In the genomic region with DNA sequence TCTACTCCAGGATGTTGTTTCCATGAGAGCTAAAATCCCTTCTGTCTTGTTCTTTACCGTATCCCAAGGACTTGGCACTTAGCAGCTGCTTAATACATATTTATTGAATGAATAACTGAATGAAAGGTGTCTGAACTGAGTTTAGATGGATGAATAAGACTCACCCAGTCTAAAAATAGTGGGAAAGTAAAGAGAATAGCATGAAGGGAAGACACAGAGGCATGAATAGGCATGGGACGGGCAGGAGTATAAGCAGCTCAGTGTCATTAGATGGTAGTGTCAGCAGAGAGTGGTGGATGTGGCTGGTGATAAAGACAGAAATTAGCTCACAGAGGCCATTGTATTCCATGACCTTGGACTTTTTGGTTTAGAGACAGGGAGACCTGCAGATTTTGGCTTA, we compare ENCODE assay signal across 15 cellular contexts. TPM values are rescaled to one million over a fixed set of nuclear protein-coding genes. Genes with fewer than 3 reads are reported as not detected.
DNase-seq lines count a peak whose midpoint lies in the region; ATAC-seq and TF ChIP-seq lines count a peak whose summit lies in the region.
"Had no signal": no experiment of that assay in that cellular context is flagged by ENCODE, and none has a peak within 500 bp of the region (broad histone marks: within the 10 kb centered on the region; RNA-seq: fewer than 3 reads in every experiment).

No MANE protein-coding gene starts in this region.

- ATAC-seq in RWPE2 (ENCODE audit: low read depth) = 0 out of 3 replicates have a peak, but pooled peaks have one; percentile 19
- no peak for ATAC-seq in right cardiac atrium

- H3K27ac ChIP-seq in BLaER1 treated with 17β-estradiol and CSF1 and Interleukin-3, amounts not matched to agents 10 nM and 100 nM = peak overlapping the region in 2 of 11 experiments; percentile 1 to 8; a peak in 1 of 22 replicates
- H3K27ac ChIP-seq in RWPE2 (ENCODE audit: poor library complexity, severe bottlenecking) (no peak overlapping the region), skeletal muscle tissue (ENCODE audit: low read depth, low read length) (peak overlapping the region; percentile 73), prostate gland (no peak overlapping the region), right cardiac atrium (ENCODE audit: low read length) (no peak overlapping the region)
- H3K27ac ChIP-seq: C4-2B had no signal

- peak overlapping the region in 8 of 11 experiments; percentile 14 to 92 (median 72); a peak in 12 of 22 replicates for H3K4me2 ChIP-seq in BLaER1 treated with 17β-estradiol and CSF1 and Interleukin-3, amounts not matched to agents 10 nM and 100 nM

- no peak for TF ChIP-seq POLR2A in prostate gland (IDR thresholded peaks at IDR 0.05)

- H3K9ac ChIP-seq in BLaER1 treated with 17β-estradiol and CSF1 and Interleukin-3, amounts not matched to agents 10 nM and 100 nM = no peak overlapping the region
- H3K9ac ChIP-seq in skeletal muscle tissue (ENCODE audit: low read depth in 1 of 3, low read length in 3 of 3) = peak overlapping the region in 1 of 3 donors; percentile 58

- peaks cover 0 to 60% (median 39%) of the 10 kb centered on the region in 11 experiments; a peak in 16 of 22 replicates for H3K36me3 ChIP-seq in BLaER1 treated with 17β-estradiol and CSF1 and Interleukin-3, amounts not matched to agents 10 nM and 100 nM
- no peaks in the 10 kb centered on the region for H3K36me3 ChIP-seq in RWPE2 (ENCODE audit: low read depth)
- H3K36me3 ChIP-seq in skeletal muscle tissue (ENCODE audit: control insufficient read depth in 3 of 3, insufficient read depth in 3 of 3, low read length in 3 of 3) = no peaks in the 10 kb centered on the region
- H3K36me3 ChIP-seq in prostate gland = no peaks in the 10 kb centered on the region
- H3K36me3 ChIP-seq: HAP-1 had no signal

- H3K9me3 ChIP-seq in BLaER1 treated with 17β-estradiol and CSF1 and Interleukin-3, amounts not matched to agents 10 nM and 100 nM (replicated peaks in 1 of 11) = peaks cover 0 to 14% (median 0%) of the 10 kb centered on the region in 11 experiments; a peak in 9 of 22 replicates
- H3K9me3 ChIP-seq in RWPE2 (ENCODE audit: severe bottlenecking) (no peaks in the 10 kb centered on the region), skeletal muscle tissue (ENCODE audit: control insufficient read depth in 3 of 3, low read length in 3 of 3) (no peaks in the 10 kb centered on the region), prostate gland (no peaks in the 10 kb centered on the region), right cardiac atrium (ENCODE audit: control insufficient read depth, low read length) (no peaks in the 10 kb centered on the region)
- H3K9me3 ChIP-seq: HAP-1 had no signal

- no peaks in the 10 kb centered on the region for H4K20me1 ChIP-seq in BLaER1 treated with 17β-estradiol and CSF1 and Interleukin-3, amounts not matched to agents 10 nM and 100 nM

- 83% methylated on average over 2 of the region's 2 CpGs for WGBS in prostate gland
- WGBS in right cardiac atrium = 82% methylated on average over 2 of the region's 2 CpGs

- no peak overlapping the region for H3K4me3 ChIP-seq in BLaER1 treated with 17β-estradiol and CSF1 and Interleukin-3, amounts not matched to agents 10 nM and 100 nM
- no peak overlapping the region for H3K4me3 ChIP-seq in RWPE2 (ENCODE audit: severe bottlenecking)
- H3K4me3 ChIP-seq in skeletal muscle tissue (ENCODE audit: low read length in 3 of 3) = peak overlapping the region in 2 of 3 donors; percentile 8 to 16
- H3K4me3 ChIP-seq in prostate gland = no peak overlapping the region
- no peak overlapping the region for H3K4me3 ChIP-seq in right cardiac atrium (ENCODE audit: low read length)
- H3K4me3 ChIP-seq: HAP-1 had no signal

- H3K4me1 ChIP-seq in BLaER1 treated with 17β-estradiol and CSF1 and Interleukin-3, amounts not matched to agents 10 nM and 100 nM = peaks cover 32 to 78% (median 52%) of the 10 kb centered on the region in 10 experiments
- peaks cover 3% of the 10 kb centered on the region for H3K4me1 ChIP-seq in RWPE2 (ENCODE audit: insufficient read depth, poor library complexity, severe bottlenecking)
- peaks cover 6 to 28% (median 14%) of the 10 kb centered on the region in 3 donors for H3K4me1 ChIP-seq in skeletal muscle tissue (ENCODE audit: control insufficient read depth in 3 of 3, insufficient read depth in 3 of 3, low read length in 3 of 3)
- H3K4me1 ChIP-seq in prostate gland (replicated peaks) = no peaks in the 10 kb centered on the region
- H3K4me1 ChIP-seq in right cardiac atrium (ENCODE audit: control insufficient read depth, insufficient read depth, low read length) = no peaks in the 10 kb centered on the region
- H3K4me1 ChIP-seq: HAP-1 had no signal

- TF ChIP-seq CTCF in RWPE2 (IDR thresholded peaks at IDR 0.05; ENCODE audit: poor library complexity, severe bottlenecking) (no peak), prostate gland (IDR thresholded peaks at IDR 0.05) (no peak)

- no peak for DNase-seq in RWPE2 (ENCODE audit: low spot score)
- DNase-seq in myocyte (ENCODE audit: low read depth) = peak; percentile 59
- DNase-seq in prostate gland (ENCODE audit: low spot score) = no peak
- DNase-seq in amniotic stem cell (lab: John Stamatoyannopoulos, UW) = no peak
- no peak for DNase-seq in right cardiac atrium
- DNase-seq: ACHN; CD4-positive, alpha-beta memory T cell; DND-41; GF-D8 had no signal

- intact Hi-C loops in prostate gland (cut with DNase I) (no loop called here), right cardiac atrium (cut with DNase I) (no loop called here)

- H3K27me3 ChIP-seq in BLaER1 treated with 17β-estradiol and CSF1 and Interleukin-3, amounts not matched to agents 10 nM and 100 nM = no peaks in the 10 kb centered on the region
- H3K27me3 ChIP-seq in RWPE2 (ENCODE audit: insufficient read depth, poor library complexity, severe bottlenecking) = no peaks in the 10 kb centered on the region
- H3K27me3 ChIP-seq in skeletal muscle tissue (ENCODE audit: control insufficient read depth in 3 of 3, insufficient read depth in 3 of 3, low read length in 3 of 3) = no peaks in the 10 kb centered on the region
- H3K27me3 ChIP-seq in prostate gland (replicated peaks; ENCODE audit: insufficient read depth) = no peaks in the 10 kb centered on the region
- no peaks in the 10 kb centered on the region for H3K27me3 ChIP-seq in right cardiac atrium (ENCODE audit: control insufficient read depth, insufficient read depth)

RNA-seq across cellular contexts. Expression of a gene that starts 9.2 kb away (rescaled TPM):
- total RNA-seq in myocyte (0.10 TPM in 1 of 2 replicates, not detected in the other), skeletal muscle tissue (3.1 TPM), prostate gland (1 to 10 TPM in 1 of 2 donors, under 1 TPM in 1; 0.18 to 1.6 TPM), right cardiac atrium (under 1 TPM; 0.17 to 0.33 (median 0.23) TPM)
- polyA plus RNA-seq in myocyte (2012) = 0.09 TPM
- 0.05 TPM for polyA plus RNA-seq in right cardiac atrium
- total RNA-seq: A172, HT1080 had no signal

Comparison
In these comparisons a context has a peak if more than half of its experiments do, and no peak if none do; other contexts are left out.
1. H3K4me3 ChIP-seq: peak in skeletal muscle tissue (2 of 3); none in BLaER1 treated with 17β-estradiol and CSF1 and Interleukin-3, amounts not matched to agents 10 nM and 100 nM (0 of 10), RWPE2 (single experiment), prostate gland (0 of 2) and right cardiac atrium (single experiment).